In genomic region chr14:83085141-83085540, GRCh38 we compare ENCODE assay signal across 16 cellular contexts.
"Had no signal": no experiment of that assay in that cellular context is flagged by ENCODE, and none has a peak within 500 bp of the region (broad histone marks: within the 10 kb centered on the region; RNA-seq: fewer than 3 reads in every experiment).

No MANE protein-coding gene starts in this region.

- DNase-seq: activated B cell treated with CpG ODN at 0.5 μM for 24 hours; activated CD4-positive, alpha-beta memory T cell treated with anti-CD3 and anti-CD28 coated beads, Interleukin-2, amount 10 ng/mL, durations not matched to agents 7 days and 5 days; activated CD4-positive, alpha-beta T cell treated with anti-CD3 and anti-CD28 coated beads for 4 hours; activated CD8-positive, alpha-beta memory T cell treated with anti-CD3 and anti-CD28 coated beads, Interleukin-2, amount 10 ng/mL, durations not matched to agents 7 days and 5 days; activated naive CD8-positive, alpha-beta T cell treated with anti-CD3 and anti-CD28 coated beads for 36 hours; amniotic stem cell; effector CD8-positive, alpha-beta T cell; gastrocnemius medialis; head of caudate nucleus; kidney; left lung; occipital lobe; stimulated activated CD4-positive, alpha-beta T cell treated with anti-CD3 and anti-CD28 coated beads, Interleukin-2, amount 100 ng/mL, for 24 hours; stimulated activated naive CD4-positive, alpha-beta T cell treated with Interleukin-2 at 50 U/mL for 16 hours; thyroid gland had no signal

- H3K4me3 ChIP-seq: gastrocnemius medialis, left lung, thyroid gland had no signal

- H3K27ac ChIP-seq: gastrocnemius medialis, left lung, thyroid gland had no signal

- ATAC-seq: activated CD8-positive, alpha-beta memory T cell treated with anti-CD3 and anti-CD28 coated beads, Interleukin-2, amount 10 ng/mL, durations not matched to agents 7 days and 5 days; esophagus mucosa; gastrocnemius medialis; left lung had no signal

- H3K36me3 ChIP-seq: gastrocnemius medialis, left lung, thyroid gland had no signal

- H3K4me1 ChIP-seq: gastrocnemius medialis, left lung had no signal

- H3K9me3 ChIP-seq: gastrocnemius medialis, left lung, thyroid gland had no signal

- H3K27me3 ChIP-seq: gastrocnemius medialis, left lung, thyroid gland had no signal
